Comparison of ENCODE assay signal across 19 cellular contexts in the genomic region with DNA sequence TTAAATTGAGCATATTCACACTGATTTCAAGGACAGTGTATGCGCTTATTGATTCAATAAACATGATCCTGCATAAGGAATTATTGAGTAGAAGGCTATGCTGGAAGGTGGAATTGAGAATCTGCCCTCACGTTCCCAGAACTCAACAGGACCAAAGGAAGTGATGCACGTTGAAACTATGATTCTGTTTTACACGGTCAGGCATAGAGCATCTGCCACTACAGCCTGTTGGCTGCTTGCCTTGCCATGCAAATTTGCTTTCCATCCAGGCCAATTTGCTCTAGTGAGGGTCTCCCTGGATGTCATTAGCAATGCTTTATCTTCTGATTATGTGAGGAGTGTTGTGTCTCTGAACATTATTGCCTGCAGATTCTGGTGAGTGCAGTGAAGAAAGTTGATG.
"Had no signal": no experiment of that assay in that cellular context is flagged by ENCODE, and none has a peak within 500 bp of the region (broad histone marks: within the 10 kb centered on the region; RNA-seq: fewer than 3 reads in every experiment).

No MANE protein-coding gene starts in this region.

- H3K27me3 ChIP-seq: adrenal gland, right lobe of liver had no signal

- H3K9ac ChIP-seq: parathyroid adenoma had no signal

- DNase-seq: activated CD4-positive, alpha-beta T cell treated with anti-CD3 and anti-CD28 coated beads, Interleukin-2, amount 50 U/mL, for 1 hour; activated effector memory CD4-positive, alpha-beta T cell treated with anti-CD3 and anti-CD28 coated beads, Interleukin-2, amount 50 U/mL, for 16 hours; activated T-cell treated with anti-CD3 and anti-CD28 coated beads, Interleukin-2, amount 50 U/mL, for 72 hours; adrenal gland; effector CD8-positive, alpha-beta T cell; islet precursor cell; right lobe of liver; stimulated activated CD4-positive, alpha-beta T cell treated with anti-CD3 and anti-CD28 coated beads, Interleukin-4, amount 100 ng/mL, for 24 hours; stomach had no signal

- H3K27ac Mint-ChIP-seq: activated naive CD4-positive, alpha-beta T cell treated with anti-CD3 and anti-CD28 coated beads, Interleukin-2, amount 50 U/mL, for 72 hours; activated T-cell treated with anti-CD3 and anti-CD28 coated beads, Interleukin-2, amount 50 U/mL, for 72 hours; dendritic cell treated with granulocyte-macrophage colony-stimulating factor and Interleukin-4, amounts not matched to agents 40 ng/mL and 50 ng/mL, for 4 days; mesothelial cell of epicardium; nephron; stimulated activated effector memory CD8-positive, alpha-beta T cell treated with anti-CD3 and anti-CD28 coated beads, Interleukin-12 subunit alpha, Interleukin-12 subunit beta, amount 100 ng/mL, for 72 hours; type B pancreatic cell had no signal

- H3K27ac ChIP-seq: adrenal gland, parathyroid adenoma, right lobe of liver, stomach had no signal

- ATAC-seq: activated naive CD4-positive, alpha-beta T cell treated with anti-CD3 and anti-CD28 coated beads, Interleukin-2, amount 50 U/mL, for 72 hours; activated T-cell treated with anti-CD3 and anti-CD28 coated beads, Interleukin-2, amount 50 U/mL, for 72 hours; esophagus mucosa; left lobe of liver; right lobe of liver; stimulated activated effector memory CD8-positive, alpha-beta T cell treated with anti-CD3 and anti-CD28 coated beads, Interleukin-12 subunit alpha, Interleukin-12 subunit beta, amount 100 ng/mL, for 72 hours had no signal

- H3K4me2 ChIP-seq: smooth muscle cell had no signal

- H2AFZ ChIP-seq: parathyroid adenoma had no signal

- H3K4me1 ChIP-seq: adrenal gland, parathyroid adenoma, right lobe of liver, stomach had no signal

- H3K36me3 Mint-ChIP-seq: activated naive CD4-positive, alpha-beta T cell treated with anti-CD3 and anti-CD28 coated beads, Interleukin-2, amount 50 U/mL, for 72 hours; mesothelial cell of epicardium; stimulated activated effector memory CD8-positive, alpha-beta T cell treated with anti-CD3 and anti-CD28 coated beads, Interleukin-12 subunit alpha, Interleukin-12 subunit beta, amount 100 ng/mL, for 72 hours; type B pancreatic cell had no signal

- H3K79me2 ChIP-seq: parathyroid adenoma had no signal

- H3K4me3 Mint-ChIP-seq: activated T-cell treated with anti-CD3 and anti-CD28 coated beads, Interleukin-2, amount 50 U/mL, for 72 hours; dendritic cell treated with granulocyte-macrophage colony-stimulating factor and Interleukin-4, amounts not matched to agents 40 ng/mL and 50 ng/mL, for 4 days; mesothelial cell of epicardium; nephron; stimulated activated effector memory CD8-positive, alpha-beta T cell treated with anti-CD3 and anti-CD28 coated beads, Interleukin-12 subunit alpha, Interleukin-12 subunit beta, amount 100 ng/mL, for 72 hours; type B pancreatic cell had no signal

- H3K4me1 Mint-ChIP-seq: stimulated activated effector memory CD8-positive, alpha-beta T cell treated with anti-CD3 and anti-CD28 coated beads, Interleukin-12 subunit alpha, Interleukin-12 subunit beta, amount 100 ng/mL, for 72 hours had no signal

- H3K9me3 ChIP-seq: adrenal gland, right lobe of liver had no signal

- H3K4me3 ChIP-seq: adrenal gland, right lobe of liver, smooth muscle cell, stomach had no signal

- H3K36me3 ChIP-seq: adrenal gland, right lobe of liver, stomach had no signal

- H3K9me3 Mint-ChIP-seq: activated naive CD4-positive, alpha-beta T cell treated with anti-CD3 and anti-CD28 coated beads, Interleukin-2, amount 50 U/mL, for 72 hours; activated T-cell treated with anti-CD3 and anti-CD28 coated beads, Interleukin-2, amount 50 U/mL, for 72 hours; dendritic cell treated with granulocyte-macrophage colony-stimulating factor and Interleukin-4, amounts not matched to agents 40 ng/mL and 50 ng/mL, for 4 days; mesothelial cell of epicardium; nephron; stimulated activated effector memory CD8-positive, alpha-beta T cell treated with anti-CD3 and anti-CD28 coated beads, Interleukin-12 subunit alpha, Interleukin-12 subunit beta, amount 100 ng/mL, for 72 hours; type B pancreatic cell had no signal
